In the genomic region with DNA sequence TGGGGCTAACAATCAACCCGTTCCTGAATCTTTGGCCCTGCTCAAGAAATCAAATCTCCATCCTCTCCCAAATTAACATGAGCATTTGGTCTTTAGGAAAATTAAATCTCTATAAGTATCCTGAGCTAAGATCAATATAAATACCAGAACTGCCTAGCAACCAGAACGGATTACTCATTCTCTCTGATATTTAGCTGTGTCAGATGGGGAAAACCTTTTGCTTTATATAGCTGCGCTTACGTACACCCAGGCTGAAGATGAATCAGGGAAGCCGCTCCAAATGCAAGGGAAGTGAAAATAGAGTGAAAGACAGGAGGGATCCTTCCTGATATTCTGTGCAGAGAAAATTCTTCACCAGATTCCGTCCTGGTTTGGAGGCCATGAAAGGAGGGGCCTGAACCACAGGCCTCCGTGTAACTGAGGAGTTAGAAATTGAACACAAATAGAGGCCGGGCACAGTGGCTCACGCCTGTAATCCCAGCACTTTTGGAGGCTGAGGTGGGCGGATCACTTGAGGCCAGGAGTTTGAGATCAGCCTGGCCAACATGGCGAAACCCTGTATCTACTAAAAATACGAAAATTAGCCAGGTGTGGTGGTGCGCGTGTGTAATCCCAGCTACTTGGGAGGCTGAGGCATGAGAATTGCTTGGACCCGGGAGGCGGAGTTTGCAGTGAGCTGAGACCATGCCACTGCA, we compare ENCODE assay signal across 10 cellular contexts. TPM values are rescaled to one million over a fixed set of nuclear protein-coding genes. Genes with fewer than 3 reads are reported as not detected.
DNase-seq lines count a peak whose midpoint lies in the region; TF ChIP-seq lines count a peak whose summit lies in the region.
"Had no signal": no experiment of that assay in that cellular context is flagged by ENCODE, and none has a peak within 500 bp of the region (broad histone marks: within the 10 kb centered on the region; RNA-seq: fewer than 3 reads in every experiment).

No MANE protein-coding gene starts in this region.

- WGBS in lower leg skin, 2 donors = 53 to 58% methylated on average over 16 of the region's 16 CpGs

- peak; percentile 80 for DNase-seq in EH (ENCODE audit: low read depth)
- peak; percentile 49 for DNase-seq in T1000 (lab: John Stamatoyannopoulos, UW)
- peak; percentile 67 for DNase-seq in fibroblast of villous mesenchyme (ENCODE audit: low read depth)
- peak; percentile 47 for DNase-seq in renal cortical epithelial cell (ENCODE audit: low read depth)
- no peak for DNase-seq in activated naive CD4-positive, alpha-beta T cell treated with Interleukin-2 at 50 U/mL for 16 hours
- no peak for DNase-seq in HuH-7.5 (ENCODE audit: low spot score)
- no peak for DNase-seq in activated CD4-positive, alpha-beta T cell treated with anti-CD3 and anti-CD28 coated beads for 1 hour
- no peak for DNase-seq in lower leg skin (ENCODE audit: low spot score in 2 of 2)
- DNase-seq: activated CD8-positive, alpha-beta memory T cell treated with anti-CD3 and anti-CD28 coated beads, Interleukin-2, amount 50 U/mL, for 48 hours; NCI-H524 treated with DMSO at 0.1 percent for 48 hours had no signal

- TF ChIP-seq CTCF in fibroblast of villous mesenchyme (IDR thresholded peaks at IDR 0.05; ENCODE audit: insufficient read depth, low read depth, low read length) = no peak
- no peak for TF ChIP-seq CTCF in lower leg skin (IDR thresholded peaks at IDR 0.05)

- intact Hi-C loops in lower leg skin (cut with DNase I; ENCODE audit: low total_unique reads) = loop anchor here (5.0 kb wide), 1 partner anchor 163 kb away; no protein-coding TSS in a partner anchor

- no peak overlapping the region for H3K4me3 ChIP-seq in fibroblast of villous mesenchyme (ENCODE audit: low read depth, low read length)
- no peak overlapping the region for H3K4me3 ChIP-seq in lower leg skin (ENCODE audit: low read depth, poor library complexity, severe bottlenecking)

- TF ChIP-seq POLR2A in lower leg skin (IDR thresholded peaks at IDR 0.05) = no peak

RNA-seq across cellular contexts. Expression of a gene that starts 23.4 kb away (rescaled TPM):
- total RNA-seq in fibroblast of villous mesenchyme = 78.0 and 98.0 TPM in 2 replicates
- 110 and 112 TPM in 2 replicates for total RNA-seq in renal cortical epithelial cell
- 10 to 100 TPM; 55.1 to 96.5 (median 75.4) TPM for total RNA-seq in lower leg skin

RNA-seq across cellular contexts. Expression of a gene that starts 27.5 kb away (rescaled TPM):
- total RNA-seq in fibroblast of villous mesenchyme = 28.5 and 31.2 TPM in 2 replicates
- 17.2 and 68.5 TPM in 2 replicates for total RNA-seq in renal cortical epithelial cell
- total RNA-seq in lower leg skin = 100 to 1,000 TPM in 1 of 4 donors, 10 to 100 TPM in 3; 39.3 to 103 (median 79.0) TPM

Comparison
In these comparisons a context has a peak if more than half of its experiments do, and no peak if none do; other contexts are left out.
1. DNase-seq: peak in EH (single experiment), T1000 (single experiment), fibroblast of villous mesenchyme (single experiment) and renal cortical epithelial cell (single experiment); none in activated naive CD4-positive, alpha-beta T cell treated with Interleukin-2 at 50 U/mL for 16 hours (single experiment), HuH-7.5 (single experiment), activated CD4-positive, alpha-beta T cell treated with anti-CD3 and anti-CD28 coated beads for 1 hour (single experiment) and lower leg skin (0 of 2).